Comparison of ENCODE assay signal across 15 cellular contexts in genomic region chr14:50058112-50058511, GRCh38. TPM values are rescaled to one million over a fixed set of nuclear protein-coding genes. Genes with fewer than 3 reads are reported as not detected.
A peak's percentile ranks its signal among the peaks of the same experiment; 100 is the strongest.
DNase-seq lines count a peak whose midpoint lies in the region; ATAC-seq and TF ChIP-seq lines count a peak whose summit lies in the region.
"Had no signal": no experiment of that assay in that cellular context is flagged by ENCODE, and none has a peak within 500 bp of the region (broad histone marks: within the 10 kb centered on the region; RNA-seq: fewer than 3 reads in every experiment).

No MANE protein-coding gene starts in this region.

- POLR2A ChIA-PET in activated B cell treated with CpG ODN at 0.5 μM for 24 hours (lab: Charles Lee), result interaction anchor here (0.5 to 1.0 kb wide), 2 partner anchors 25 to 55 kb away, joined by 4 to 5 read pairs; no protein-coding TSS in a partner anchor

- H3K27me3 Mint-ChIP-seq in activated B cell treated with CpG ODN at 0.5 μM for 24 hours, result no peaks in the 10 kb centered on the region

- peak overlapping the region; percentile 61 for H3K27ac Mint-ChIP-seq in activated B cell treated with CpG ODN at 0.5 μM for 24 hours
- H3K27ac Mint-ChIP-seq: H9 had no signal

- H3K4me1 Mint-ChIP-seq in activated B cell treated with CpG ODN at 0.5 μM for 24 hours, result peaks cover 66% of the 10 kb centered on the region

- intact Hi-C loops in activated B cell treated with CpG ODN at 0.5 μM for 24 hours (cut with micrococcal nuclease), result no loop called here

- CTCF ChIA-PET in activated B cell treated with CpG ODN at 0.5 μM for 24 hours (lab: Charles Lee), result interaction anchor here (3.7 kb wide), 1 partner anchor 45 kb away, joined by 24 read pairs; no protein-coding TSS in a partner anchor

- no peaks in the 10 kb centered on the region for H3K9me3 Mint-ChIP-seq in activated B cell treated with CpG ODN at 0.5 μM for 24 hours
- H3K9me3 Mint-ChIP-seq: H9 had no signal

- DNase-seq in activated CD8-positive, alpha-beta memory T cell treated with anti-CD3 and anti-CD28 coated beads, Interleukin-2, amount 50 U/mL, for 48 hours, result peak; percentile 23
- no peak for DNase-seq in activated CD8-positive, alpha-beta memory T cell treated with anti-CD3 and anti-CD28 coated beads, Interleukin-2, amount 50 U/mL, for 4 hours
- DNase-seq in activated B cell treated with CpG ODN at 0.5 μM for 24 hours (no peak), mesenteric fat pad (ENCODE audit: low spot score) (peak; percentile 1), NCI-H1436 (lab: John Stamatoyannopoulos, UW) (no peak), D341Med (ENCODE audit: low spot score) (no peak), NCI-H69 (lab: John Stamatoyannopoulos, UW) (no peak), NOMO-1 treated with DMSO at 0.1 percent for 48 hours (lab: John Stamatoyannopoulos, UW; ENCODE audit: unreplicated experiment) (no peak)
- DNase-seq: DMS79; H9; NCI-H2029; NCI-H524 treated with DMSO at 0.1 percent for 48 hours; NK-92 treated with Interleukin-12 subunit alpha and Interleukin-12 subunit beta, amount 100 ng/mL, for 24 hours; SHP77 treated with DMSO at 0.1 percent for 48 hours had no signal

- H3K4me3 Mint-ChIP-seq in activated B cell treated with CpG ODN at 0.5 μM for 24 hours, result no peak overlapping the region
- H3K4me3 Mint-ChIP-seq: H9 had no signal

- peaks cover 20% of the 10 kb centered on the region for H3K36me3 Mint-ChIP-seq in activated B cell treated with CpG ODN at 0.5 μM for 24 hours (ENCODE audit: low read depth)

- no peak for ATAC-seq in activated B cell treated with CpG ODN at 0.5 μM for 24 hours (ENCODE audit: low read depth)
- ATAC-seq: GM12878 had no signal

- TF ChIP-seq CTCF in activated B cell treated with CpG ODN at 0.5 μM for 24 hours (IDR thresholded peaks at IDR 0.05), result no peak

RNA-seq across cellular contexts. Expression of gene VCPKMT, which starts 58.3 kb away (rescaled TPM):
- total RNA-seq in activated B cell treated with CpG ODN at 0.5 μM for 24 hours (19.9 and 20.8 TPM in 2 replicates), mesenteric fat pad (5.8 TPM)

Comparison
In these comparisons a context has a peak if more than half of its experiments do, and no peak if none do; other contexts are left out.
1. DNase-seq: peak in activated CD8-positive, alpha-beta memory T cell treated with anti-CD3 and anti-CD28 coated beads, Interleukin-2, amount 50 U/mL, for 48 hours (single experiment) and mesenteric fat pad (single experiment); none in activated CD8-positive, alpha-beta memory T cell treated with anti-CD3 and anti-CD28 coated beads, Interleukin-2, amount 50 U/mL, for 4 hours (single experiment), activated B cell treated with CpG ODN at 0.5 μM for 24 hours (single experiment), NCI-H1436 (single experiment), D341Med (single experiment), NCI-H69 (single experiment) and NOMO-1 treated with DMSO at 0.1 percent for 48 hours (single experiment).